8 cellular contexts compared by ENCODE assay signal in genomic region chr5:36692791-36693763, GRCh38.
DNase-seq lines count a peak whose midpoint lies in the region; ATAC-seq and TF ChIP-seq lines count a peak whose summit lies in the region.

No MANE protein-coding gene starts in this region.

- peak overlapping the region; percentile 4 for H3K4me3 ChIP-seq in AG09309 (ENCODE audit: control insufficient read depth, low read depth, low read length)

- ATAC-seq in GM18519 (IDR thresholded peaks at IDR 0.05; ENCODE audit: low FRiP score, unreplicated experiment), result peak; percentile 50
- ATAC-seq in HG02970 (IDR thresholded peaks at IDR 0.05; ENCODE audit: low FRiP score, unreplicated experiment), result peak; percentile 50

- TF ChIP-seq CTCF in AG09309 (IDR thresholded peaks at IDR 0.05; ENCODE audit: control insufficient read depth, insufficient read depth, low read depth, low read length, missing control alignments), result peak; percentile 88

- DNase-seq in AG09309 (ENCODE audit: low read depth) (no peak), NCI-H748 (lab: John Stamatoyannopoulos, UW; ENCODE audit: unreplicated experiment) (peak; percentile 77), head of caudate nucleus (peak; percentile 74 to 94 (median 85)), non-pigmented ciliary epithelial cell (ENCODE audit: low read depth) (peak; percentile 24), NCI-H2081 (lab: John Stamatoyannopoulos, UW) (no peak)
- peak; percentile 20 for DNase-seq in activated naive CD4-positive, alpha-beta T cell treated with Interleukin-2 at 50 U/mL for 16 hours

- intact Hi-C loops in head of caudate nucleus (cut with DNase I), result loop anchor here (2.0 to 10.0 kb wide), 4 partner anchors 81 to 418 kb away; no protein-coding TSS in a partner anchor

Comparison
In these comparisons a context has a peak if more than half of its experiments do, and no peak if none do; other contexts are left out.
1. DNase-seq: peak in NCI-H748 (single experiment), activated naive CD4-positive, alpha-beta T cell treated with Interleukin-2 at 50 U/mL for 16 hours (single experiment), head of caudate nucleus (42 of 42) and non-pigmented ciliary epithelial cell (single experiment); none in AG09309 (single experiment) and NCI-H2081 (0 of 2).